ENCODE assay signal across 10 cellular contexts in the genomic region with DNA sequence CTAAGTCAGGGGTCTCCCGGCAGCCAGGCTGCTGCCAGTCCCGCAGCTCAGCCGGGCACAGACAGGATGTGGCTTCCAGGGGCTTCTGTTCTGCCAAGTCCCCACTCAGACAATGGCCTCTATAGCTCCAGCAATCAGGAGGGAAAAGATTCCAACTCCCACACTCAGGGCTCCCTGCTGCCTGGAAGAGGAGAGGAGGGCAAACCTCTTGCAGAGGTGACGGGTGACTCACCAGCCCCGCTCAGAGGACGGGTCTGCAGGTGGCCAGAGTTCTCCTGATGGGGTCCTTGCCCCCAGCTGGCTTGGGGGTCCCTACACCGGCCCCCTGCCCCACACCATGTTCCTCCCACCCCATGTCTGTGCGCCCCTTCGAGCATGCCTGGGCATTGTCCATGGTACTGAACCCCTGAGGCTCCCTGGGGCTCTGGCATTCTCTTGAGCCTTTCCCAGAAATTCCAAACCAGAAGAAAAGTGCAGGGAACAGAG. TPM values are rescaled to one million over a fixed set of nuclear protein-coding genes. Genes with fewer than 3 reads are reported as not detected.
DNase-seq lines count a peak whose midpoint lies in the region; ATAC-seq and TF ChIP-seq lines count a peak whose summit lies in the region.
"Had no signal": no experiment of that assay in that cellular context is flagged by ENCODE, and none has a peak within 500 bp of the region (broad histone marks: within the 10 kb centered on the region; RNA-seq: fewer than 3 reads in every experiment).

No MANE protein-coding gene starts in this region.

- H3K36me3 ChIP-seq in CD8-positive, alpha-beta memory T cell (ENCODE audit: insufficient read depth, low read length), result no peaks in the 10 kb centered on the region
- H3K36me3 ChIP-seq in mucosa of descending colon (ENCODE audit: low read depth), result no peaks in the 10 kb centered on the region

- peaks cover 42 to 53% (median 43%) of the 10 kb centered on the region in 3 donors for H3K4me1 Mint-ChIP-seq in CD8-positive, alpha-beta memory T cell
- H3K4me1 Mint-ChIP-seq in chondrocyte (ENCODE audit: low read depth), result peaks cover 11% of the 10 kb centered on the region

- peaks cover 0 to 4% (median 0%) of the 10 kb centered on the region in 3 donors for H3K36me3 Mint-ChIP-seq in CD8-positive, alpha-beta memory T cell
- H3K36me3 Mint-ChIP-seq in chondrocyte (ENCODE audit: low read depth), result no peaks in the 10 kb centered on the region
- H3K36me3 Mint-ChIP-seq: brain had no signal

- CTCF ChIA-PET in CD8-positive, alpha-beta memory T cell (lab: Charles Lee), result interaction anchor here (0.8 to 3.5 kb wide), 3 partner anchors 51 to 166 kb away, joined by 3 to 17 read pairs (median 3); no protein-coding TSS in a partner anchor

- peak overlapping the region; percentile 81 for H3K27ac ChIP-seq in CD8-positive, alpha-beta memory T cell (ENCODE audit: low read depth, low read length)

- no peaks in the 10 kb centered on the region for H3K9me3 ChIP-seq in CD8-positive, alpha-beta memory T cell (ENCODE audit: low read length)
- no peaks in the 10 kb centered on the region for H3K9me3 ChIP-seq in mucosa of descending colon

- H3K27me3 ChIP-seq in CD8-positive, alpha-beta memory T cell (ENCODE audit: insufficient read depth, low read length, poor library complexity, severe bottlenecking), result no peaks in the 10 kb centered on the region

- H3K27ac Mint-ChIP-seq in CD8-positive, alpha-beta memory T cell, result peak overlapping the region; percentile 12 to 99 (median 80)
- H3K27ac Mint-ChIP-seq in chondrocyte (ENCODE audit: unreplicated experiment), result no peak overlapping the region

- H3K4me1 ChIP-seq in CD8-positive, alpha-beta memory T cell (ENCODE audit: insufficient read depth, low read length), result peaks cover 61% of the 10 kb centered on the region
- peaks cover 8% of the 10 kb centered on the region for H3K4me1 ChIP-seq in mucosa of descending colon (ENCODE audit: low read depth)

- no peak for ATAC-seq in mucosa of descending colon

- POLR2A ChIA-PET in CD8-positive, alpha-beta memory T cell (lab: Charles Lee), result interaction anchor here (0.9 to 2.9 kb wide), 6 partner anchors 25 to 90 kb away, joined by 3 to 48 read pairs (median 9); a partner anchor contains a TSS

- TF ChIP-seq CTCF in chondrocyte (IDR thresholded peaks at IDR 0.05), result no peak
- TF ChIP-seq CTCF in mucosa of descending colon (IDR thresholded peaks at IDR 0.05), result no peak
- no peak for TF ChIP-seq CTCF in GM20000 (IDR thresholded peaks at IDR 0.05; ENCODE audit: extremely low read depth, missing control alignments)

- DNase-seq in CD8-positive, alpha-beta memory T cell, result peak in 1 of 5 donors; percentile 9
- DNase-seq in M059J (ENCODE audit: low read depth), result peak; percentile 85
- DNase-seq in chondrocyte (ENCODE audit: low spot score), result peak; percentile 59
- DNase-seq in mucosa of descending colon, result peak in 2 of 3 donors; percentile 21 to 52
- no peak for DNase-seq in NCI-H510A treated with DMSO at 0.1 percent for 48 hours (lab: John Stamatoyannopoulos, UW)
- no peak for DNase-seq in activated T-cell treated with anti-CD3 and anti-CD28 coated beads, Interleukin-2, amount 50 U/mL, for 1 hour
- no peak for DNase-seq in GM20000 (ENCODE audit: low spot score)
- no peak for DNase-seq in D341Med (ENCODE audit: low spot score)
- DNase-seq: NCI-H345 had no signal

- H3K9me3 Mint-ChIP-seq in CD8-positive, alpha-beta memory T cell, result no peaks in the 10 kb centered on the region
- no peaks in the 10 kb centered on the region for H3K9me3 Mint-ChIP-seq in chondrocyte (ENCODE audit: low read depth)

- H3K4me3 Mint-ChIP-seq in CD8-positive, alpha-beta memory T cell, result peak overlapping the region in 6 of 7 donors; percentile 6 to 93 (median 57)
- no peak overlapping the region for H3K4me3 Mint-ChIP-seq in chondrocyte (ENCODE audit: unreplicated experiment)
- H3K4me3 Mint-ChIP-seq: brain had no signal

- intact Hi-C loops in mucosa of descending colon (cut with DNase I, micrococcal nuclease), result no loop called here

- no peaks in the 10 kb centered on the region for H3K27me3 Mint-ChIP-seq in CD8-positive, alpha-beta memory T cell
- H3K27me3 Mint-ChIP-seq in chondrocyte (ENCODE audit: low read depth), result peaks cover 9% of the 10 kb centered on the region

- peak overlapping the region; percentile 55 for H3K4me3 ChIP-seq in CD8-positive, alpha-beta memory T cell (ENCODE audit: low read length)
- no peak overlapping the region for H3K4me3 ChIP-seq in mucosa of descending colon

RNA-seq across cellular contexts. Expression of a gene that starts 32.6 kb away (rescaled TPM):
- total RNA-seq in CD8-positive, alpha-beta memory T cell, result not detected
- polyA plus RNA-seq in CD8-positive, alpha-beta memory T cell, result not detected
- total RNA-seq in M059J (2014; rRNA removed; shearing (Covaris generic)), result 0.07 and 0.54 TPM in 2 replicates
- total RNA-seq in chondrocyte (0.10 TPM in 1 of 3 replicates, not detected in the others), mucosa of descending colon (10 to 100 TPM in 1 of 3 donors, under 1 TPM in 1, not detected in 1; 0.31 to 22.1 TPM)

RNA-seq across cellular contexts. Expression of a gene that starts 55.0 kb away (rescaled TPM):
- total RNA-seq in CD8-positive, alpha-beta memory T cell, result 10 to 100 TPM; 14.8 TPM
- polyA plus RNA-seq in CD8-positive, alpha-beta memory T cell, result 10.7 TPM
- 56.4 and 65.9 TPM in 2 replicates for total RNA-seq in M059J (2014; rRNA removed; shearing (Covaris generic))
- total RNA-seq in chondrocyte (9.5 to 10.4 TPM (median 10.3 TPM) in 3 replicates), mucosa of descending colon (10 to 100 TPM in 1 of 3 donors, 1 to 10 TPM in 2; 7.1 to 11.0 (median 8.3) TPM)

Comparison
In these comparisons a context has a peak if more than half of its experiments do, and no peak if none do; other contexts are left out.
1. DNase-seq: peak in M059J (single experiment), chondrocyte (single experiment) and mucosa of descending colon (2 of 3); none in NCI-H510A treated with DMSO at 0.1 percent for 48 hours (single experiment), activated T-cell treated with anti-CD3 and anti-CD28 coated beads, Interleukin-2, amount 50 U/mL, for 1 hour (single experiment), GM20000 (single experiment) and D341Med (single experiment).